In the genomic region with DNA sequence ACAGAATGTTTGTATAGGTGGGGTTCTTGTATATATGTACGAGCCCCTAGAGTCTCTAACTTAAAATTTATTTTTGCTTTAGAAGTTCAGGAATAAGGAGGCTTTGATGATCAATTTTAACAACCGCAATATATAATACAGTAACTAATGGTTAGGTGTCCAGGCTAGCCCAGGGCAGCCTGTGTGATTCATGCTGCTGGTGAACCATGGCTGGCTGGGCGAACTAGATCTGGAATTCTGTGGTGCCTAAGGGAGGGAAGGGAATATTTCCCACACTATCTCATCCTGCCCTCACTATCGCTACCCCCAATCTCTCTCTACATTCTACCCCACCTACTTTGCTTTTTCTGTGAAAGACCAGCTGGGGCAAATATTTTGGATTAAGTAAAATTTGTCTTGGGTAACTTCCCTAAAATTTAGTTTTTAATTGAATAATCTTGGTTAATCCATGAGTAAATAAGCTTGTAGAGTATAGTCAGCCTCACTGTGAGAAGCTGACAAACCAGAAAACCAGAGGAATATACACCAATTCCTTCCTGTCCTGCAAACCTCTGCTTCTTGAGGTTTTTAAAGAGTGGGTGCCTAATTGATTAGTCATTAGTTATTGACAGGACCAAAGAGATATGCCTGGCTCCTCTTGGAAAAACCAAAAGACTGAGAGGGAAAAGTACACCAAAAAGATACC, we compare ENCODE assay signal across 32 cellular contexts.
DNase-seq lines count a peak whose midpoint lies in the region; ATAC-seq and TF ChIP-seq lines count a peak whose summit lies in the region.
"Had no signal": no experiment of that assay in that cellular context is flagged by ENCODE, and none has a peak within 500 bp of the region (broad histone marks: within the 10 kb centered on the region; RNA-seq: fewer than 3 reads in every experiment).

No MANE protein-coding gene starts in this region.

- H3K36me3 Mint-ChIP-seq in activated CD8-positive, alpha-beta T cell treated with anti-CD3 and anti-CD28 coated beads, Interleukin-2, amount 10 ng/mL, durations not matched to agents 7 days and 5 days (ENCODE audit: low read depth) = no peaks in the 10 kb centered on the region
- H3K36me3 Mint-ChIP-seq: immature natural killer cell, mesothelial cell of epicardium, naive B cell had no signal

- H3K4me1 Mint-ChIP-seq in activated CD8-positive, alpha-beta T cell treated with anti-CD3 and anti-CD28 coated beads, Interleukin-2, amount 10 ng/mL, durations not matched to agents 7 days and 5 days (ENCODE audit: low read depth) = no peaks in the 10 kb centered on the region
- H3K4me1 Mint-ChIP-seq: immature natural killer cell, mesothelial cell of epicardium had no signal

- POLR2A ChIA-PET in activated CD8-positive, alpha-beta T cell treated with anti-CD3 and anti-CD28 coated beads, Interleukin-2, amount 10 ng/mL, durations not matched to agents 7 days and 5 days (lab: Charles Lee) = no interaction called here

- peak overlapping the region in 1 of 3 experiments; percentile 1 for H3K4me3 ChIP-seq in mammary epithelial cell (replicated peaks in 1 of 3; ENCODE audit: insufficient read depth in 1 of 3, low read depth in 2 of 3, low read length in 3 of 3)
- H3K4me3 ChIP-seq in mesodermal cell (ENCODE audit: extremely low read depth, insufficient read depth, low read length, poor library complexity, severe bottlenecking) = no peak overlapping the region
- H3K4me3 ChIP-seq: PC-9, prostate gland, thoracic aorta had no signal

- H3K4me3 Mint-ChIP-seq in activated CD8-positive, alpha-beta T cell treated with anti-CD3 and anti-CD28 coated beads, Interleukin-2, amount 10 ng/mL, durations not matched to agents 7 days and 5 days = no peak overlapping the region
- H3K4me3 Mint-ChIP-seq: activated T-helper 1 cell treated with anti-CD3 and anti-CD28 coated beads, Interleukin-12 subunit alpha, Interleukin-12 subunit beta, Interleukin-2, Interleukin-4 antibody, amounts not matched to agents 30 ng/mL and 10 ng/mL and 1 ng/mL, durations not matched to agents 14 hours and 24 hours and 36 hours; dendritic cell treated with granulocyte-macrophage colony-stimulating factor and Interleukin-4, amounts not matched to agents 40 ng/mL and 50 ng/mL, for 4 days; immature natural killer cell; mesothelial cell of epicardium; naive B cell; stimulated activated naive CD8-positive, alpha-beta T cell treated with anti-CD3 and anti-CD28 coated beads, Interleukin-15, Interleukin-2, amounts not matched to agents 100 ng/mL and 50 ng/mL, for 24 hours had no signal

- no peaks in the 10 kb centered on the region for H3K27me3 Mint-ChIP-seq in activated CD8-positive, alpha-beta T cell treated with anti-CD3 and anti-CD28 coated beads, Interleukin-2, amount 10 ng/mL, durations not matched to agents 7 days and 5 days (ENCODE audit: low read depth)

- H2AFZ ChIP-seq in mammary epithelial cell (ENCODE audit: low read depth, low read length) = peak overlapping the region; percentile 75
- H2AFZ ChIP-seq: PC-9 had no signal

- BruUV-seq in mammary epithelial cell (replicated peaks; lab: Mats Ljungman, UMichigan) = no TSS peak

- DNase-seq in EH (ENCODE audit: low read depth) = peak; percentile 7
- peak; percentile 83 for DNase-seq in NCI-H226
- DNase-seq in mammary epithelial cell = peak; percentile 84
- DNase-seq in NCI-H510A treated with DMSO at 0.1 percent for 48 hours (lab: John Stamatoyannopoulos, UW) = no peak
- no peak for DNase-seq in activated CD8-positive, alpha-beta T cell treated with anti-CD3 and anti-CD28 coated beads, Interleukin-2, amount 10 ng/mL, durations not matched to agents 7 days and 5 days
- no peak for DNase-seq in T-helper 9 cell
- DNase-seq in stimulated activated CD4-positive, alpha-beta T cell treated with anti-CD3 and anti-CD28 coated beads, Interleukin-4, amount 100 ng/mL, for 24 hours = no peak
- DNase-seq: activated CD4-positive, alpha-beta T cell treated with anti-CD3 and anti-CD28 coated beads, Interleukin-2, amount 50 U/mL, for 48 hours; activated CD8-positive, alpha-beta memory T cell treated with anti-CD3 and anti-CD28 coated beads, Interleukin-2, amount 50 U/mL, for 4 hours; activated naive CD4-positive, alpha-beta T cell treated with anti-CD3 and anti-CD28 coated beads, Interleukin-2, amount 50 U/mL, for 16 hours; BE2C; caudate nucleus; DMS79; HCEC 1CT; hypothalamus; immature natural killer cell; KG1; left ventricle myocardium superior; naive B cell; NCI-H524; NK-92 treated with Interleukin-12 subunit alpha and Interleukin-12 subunit beta, amount 100 ng/mL, for 24 hours; PC-9; SIG-M5; SW 1271 had no signal

- ATAC-seq in activated CD8-positive, alpha-beta T cell treated with anti-CD3 and anti-CD28 coated beads, Interleukin-2, amount 10 ng/mL, durations not matched to agents 7 days and 5 days = no peak
- ATAC-seq: activated CD4-positive, CD25-positive, alpha-beta regulatory T cell treated with anti-CD3 and anti-CD28 coated beads, Interleukin-2, amount 50 U/mL, for 24 hours; left ventricle myocardium superior had no signal

- intact Hi-C loops in mammary epithelial cell (cut with micrococcal nuclease) = no loop called here

- in situ Hi-C loops in mammary epithelial cell (cut with MboI; ENCODE audit: low sequenced_read_pairs in 2 of 2) = no loop called here

- dilution Hi-C loops in mammary epithelial cell (cut with HindIII; ENCODE audit: low sequenced_read_pairs) = no loop called here

- no peak overlapping the region for H3K9ac ChIP-seq in mammary epithelial cell (ENCODE audit: insufficient read depth, low read length)

- H3K4me2 ChIP-seq in mammary epithelial cell (ENCODE audit: insufficient read depth, low read depth, low read length) = peak overlapping the region; percentile 46
- H3K4me2 ChIP-seq: PC-9 had no signal

- no peaks in the 10 kb centered on the region for H3K9me3 Mint-ChIP-seq in activated CD8-positive, alpha-beta T cell treated with anti-CD3 and anti-CD28 coated beads, Interleukin-2, amount 10 ng/mL, durations not matched to agents 7 days and 5 days (ENCODE audit: insufficient read depth)
- H3K9me3 Mint-ChIP-seq: activated T-helper 1 cell treated with anti-CD3 and anti-CD28 coated beads, Interleukin-12 subunit alpha, Interleukin-12 subunit beta, Interleukin-2, Interleukin-4 antibody, amounts not matched to agents 30 ng/mL and 10 ng/mL and 1 ng/mL, durations not matched to agents 14 hours and 24 hours and 36 hours; dendritic cell treated with granulocyte-macrophage colony-stimulating factor and Interleukin-4, amounts not matched to agents 40 ng/mL and 50 ng/mL, for 4 days; immature natural killer cell; naive B cell; stimulated activated naive CD8-positive, alpha-beta T cell treated with anti-CD3 and anti-CD28 coated beads, Interleukin-15, Interleukin-2, amounts not matched to agents 100 ng/mL and 50 ng/mL, for 24 hours had no signal

- H3K36me3 ChIP-seq in mammary epithelial cell (ENCODE audit: insufficient read depth, low read length) (no peaks in the 10 kb centered on the region), mesodermal cell (ENCODE audit: control insufficient read depth, insufficient read depth, low read length) (no peaks in the 10 kb centered on the region)
- H3K36me3 ChIP-seq: BE2C, prostate gland, thoracic aorta had no signal

- H3K4me1 ChIP-seq in mammary epithelial cell (ENCODE audit: insufficient read depth, low read length) = peaks cover 25% of the 10 kb centered on the region
- H3K4me1 ChIP-seq in mesodermal cell (ENCODE audit: control insufficient read depth, insufficient read depth, low read length, poor library complexity, severe bottlenecking) = peaks cover 5% of the 10 kb centered on the region
- H3K4me1 ChIP-seq: BE2C, prostate gland had no signal

- no peak for TF ChIP-seq CTCF in mammary epithelial cell (conservative IDR thresholded peaks at IDR 0.05 in 1 of 2, IDR thresholded peaks at IDR 0.05 in 1 of 2; ENCODE audit: extremely low read depth in 1 of 2, insufficient read depth in 1 of 2, low read depth in 1 of 2, low read length in 2 of 2)

- H4K20me1 ChIP-seq in mammary epithelial cell (ENCODE audit: insufficient read depth, low read length) = no peaks in the 10 kb centered on the region

- H3K27me3 ChIP-seq in mammary epithelial cell (ENCODE audit: insufficient read depth, low read length) = no peaks in the 10 kb centered on the region
- H3K27me3 ChIP-seq: BE2C had no signal

- H3K9me3 ChIP-seq in mammary epithelial cell (replicated peaks; ENCODE audit: insufficient read depth, low read length) = no peaks in the 10 kb centered on the region
- H3K9me3 ChIP-seq in mesodermal cell (ENCODE audit: control insufficient read depth, low read length) = no peaks in the 10 kb centered on the region
- H3K9me3 ChIP-seq: BE2C, prostate gland, thoracic aorta had no signal

- no peak overlapping the region for H3K27ac Mint-ChIP-seq in activated CD8-positive, alpha-beta T cell treated with anti-CD3 and anti-CD28 coated beads, Interleukin-2, amount 10 ng/mL, durations not matched to agents 7 days and 5 days
- H3K27ac Mint-ChIP-seq: activated T-helper 1 cell treated with anti-CD3 and anti-CD28 coated beads, Interleukin-12 subunit alpha, Interleukin-12 subunit beta, Interleukin-2, Interleukin-4 antibody, amounts not matched to agents 30 ng/mL and 10 ng/mL and 1 ng/mL, durations not matched to agents 14 hours and 24 hours and 36 hours; dendritic cell treated with granulocyte-macrophage colony-stimulating factor and Interleukin-4, amounts not matched to agents 40 ng/mL and 50 ng/mL, for 4 days; immature natural killer cell; mesothelial cell of epicardium; stimulated activated naive CD8-positive, alpha-beta T cell treated with anti-CD3 and anti-CD28 coated beads, Interleukin-15, Interleukin-2, amounts not matched to agents 100 ng/mL and 50 ng/mL, for 24 hours had no signal

- CTCF ChIA-PET in mammary epithelial cell (lab: Charles Lee; ENCODE audit: low non-redundant PET) = no interaction called here
- CTCF ChIA-PET in activated CD8-positive, alpha-beta T cell treated with anti-CD3 and anti-CD28 coated beads, Interleukin-2, amount 10 ng/mL, durations not matched to agents 7 days and 5 days (lab: Charles Lee) = no interaction called here

- H3K27ac ChIP-seq in mammary epithelial cell (ENCODE audit: insufficient read depth, low read depth, low read length) (peak overlapping the region; percentile 80), mesodermal cell (ENCODE audit: low read depth, low read length, severe bottlenecking) (peak overlapping the region; percentile 87)
- H3K27ac ChIP-seq: PC-9, prostate gland, thoracic aorta had no signal

- 2% methylated on average over 4 of the region's 4 CpGs for WGBS in mammary epithelial cell (ENCODE audit: low coverage, missing lambda C conversion rate)
- WGBS in mesodermal cell (ENCODE audit: insufficient coverage in 2 of 2), 2 experiments = no CpG with 5 or more reads among the region's 4 CpGs

- H3K79me2 ChIP-seq in mammary epithelial cell (ENCODE audit: insufficient read depth, low read length) = no peaks in the 10 kb centered on the region

Comparison
In these comparisons a context has a peak if more than half of its experiments do, and no peak if none do; other contexts are left out.
1. DNase-seq: peak in EH (single experiment), NCI-H226 (single experiment) and mammary epithelial cell (single experiment); none in NCI-H510A treated with DMSO at 0.1 percent for 48 hours (single experiment), activated CD8-positive, alpha-beta T cell treated with anti-CD3 and anti-CD28 coated beads, Interleukin-2, amount 10 ng/mL, durations not matched to agents 7 days and 5 days (single experiment), T-helper 9 cell (single experiment) and stimulated activated CD4-positive, alpha-beta T cell treated with anti-CD3 and anti-CD28 coated beads, Interleukin-4, amount 100 ng/mL, for 24 hours (single experiment).